In genomic region chr9:137619240-137620090, GRCh38 we compare ENCODE assay signal across 1 cellular context.
TF ChIP-seq lines count a peak whose summit lies in the region.

No MANE protein-coding gene starts in this region.

TF ChIP-seq in WTC11, 78 proteins besides CTCF, POLR2A, EP300 and RAD21 (continued from another document):
- no peak for TF ChIP-seq ZNF425 (CRISPR knock-in tag; conservative IDR thresholded peaks at IDR 0.05)
